ENCODE assay signal across 18 cellular contexts in genomic region chrX:130066975-130067615, GRCh38. TPM values are rescaled to one million over a fixed set of nuclear protein-coding genes. Genes with fewer than 3 reads are reported as not detected.
DNase-seq lines count a peak whose midpoint lies in the region; ATAC-seq, FAIRE-seq and TF ChIP-seq lines count a peak whose summit lies in the region.
"Had no signal": no experiment of that assay in that cellular context is flagged by ENCODE, and none has a peak within 500 bp of the region (broad histone marks: within the 10 kb centered on the region; RNA-seq: fewer than 3 reads in every experiment).

No MANE protein-coding gene starts in this region.

- no TSS peak for BruUV-seq in K562 (replicated peaks; lab: Mats Ljungman, UMichigan)

- H3K9ac ChIP-seq in K562 (ENCODE audit: insufficient read depth in 1 of 2, low read depth in 2 of 2, low read length in 2 of 2): no peak overlapping the region
- H3K9ac ChIP-seq: BLaER1 had no signal

- H3K27ac Mint-ChIP-seq in activated CD4-positive, alpha-beta T cell treated with anti-CD3 and anti-CD28 coated beads, Interleukin-2, amount 10 ng/mL, durations not matched to agents 7 days and 5 days: peak overlapping the region; percentile 64
- H3K27ac Mint-ChIP-seq: GM23338, HFFc6 had no signal

- CTCF ChIA-PET in activated CD4-positive, alpha-beta T cell treated with anti-CD3 and anti-CD28 coated beads, Interleukin-2, amount 10 ng/mL, durations not matched to agents 7 days and 5 days (lab: Charles Lee): interaction anchor here (0.8 to 4.5 kb wide), 4 partner anchors 14 to 466 kb away, joined by 3 to 29 read pairs (median 3); no protein-coding TSS in a partner anchor
- CTCF ChIA-PET in K562 (lab: Yijun Ruan, JAX; ENCODE audit: low intra/inter-chr PET ratio) (no interaction called here), GM10248 (lab: Yijun Ruan, JAX) (interaction anchor here (1.2 to 2.8 kb wide), 2 partner anchors 13 to 142 kb away, joined by 5 to 20 read pairs; no protein-coding TSS in a partner anchor)

- H3K4me2 ChIP-seq in K562 (ENCODE audit: insufficient read depth, low read length): no peak overlapping the region
- H3K4me2 ChIP-seq: GM23338 had no signal

- no peak for TF ChIP-seq EP300 in K562 (IDR thresholded peaks at IDR 0.05; ENCODE audit: low read length)

- TF ChIP-seq CTCF in K562 (IDR thresholded peaks at IDR 0.05 in 2 of 3, conservative IDR thresholded peaks at IDR 0.05 in 1 of 3; ENCODE audit: insufficient read depth in 2 of 3, low read depth in 1 of 3, low read length in 3 of 3): no peak
- TF ChIP-seq CTCF in GM10248 (IDR thresholded peaks at IDR 0.05; ENCODE audit: control extremely low read depth, extremely low read depth, low read depth, missing control alignments): no peak

- H3K27ac ChIP-seq in K562 (ENCODE audit: extremely low read depth, low read depth, low read length): no peak overlapping the region
- H3K27ac ChIP-seq: BLaER1 had no signal

- H3K27me3 ChIP-seq in K562 (ENCODE audit: control insufficient read depth in 2 of 2, insufficient read depth in 2 of 2, low read length in 2 of 2): no peaks in the 10 kb centered on the region

- no peaks in the 10 kb centered on the region for H3K9me1 ChIP-seq in K562 (ENCODE audit: control insufficient read depth, insufficient read depth, low read length)

- H3K27me3 Mint-ChIP-seq in activated CD4-positive, alpha-beta T cell treated with anti-CD3 and anti-CD28 coated beads, Interleukin-2, amount 10 ng/mL, durations not matched to agents 7 days and 5 days: no peaks in the 10 kb centered on the region
- H3K27me3 Mint-ChIP-seq: CD4-positive, alpha-beta memory T cell had no signal

- H3K4me1 Mint-ChIP-seq in activated CD4-positive, alpha-beta T cell treated with anti-CD3 and anti-CD28 coated beads, Interleukin-2, amount 10 ng/mL, durations not matched to agents 7 days and 5 days: no peaks in the 10 kb centered on the region

- DNase-seq in activated CD4-positive, alpha-beta T cell treated with anti-CD3 and anti-CD28 coated beads, Interleukin-2, amount 10 ng/mL, durations not matched to agents 7 days and 5 days: no peak
- DNase-seq in activated CD4-positive, alpha-beta T cell treated with anti-CD3 and anti-CD28 coated beads for 1 hour: no peak
- DNase-seq in K562 (ENCODE audit: extremely low read depth in 1 of 4, low spot score in 3 of 4): no peak
- no peak for DNase-seq in sciatic nerve (ENCODE audit: low spot score)
- DNase-seq in NCI-H2081 treated with DMSO at 0.1 percent for 48 hours (lab: John Stamatoyannopoulos, UW): no peak
- DNase-seq in activated naive CD4-positive, alpha-beta T cell treated with Interleukin-2 at 50 U/mL for 16 hours: no peak
- no peak for DNase-seq in GM10248 (ENCODE audit: extremely low spot score)
- DNase-seq: 8988T; CD4-positive, alpha-beta memory T cell; DMS153; DMS79; GDM1; HFFc6 had no signal

- no peak for TF ChIP-seq POLR2A in K562 (conservative IDR thresholded peaks at IDR 0.05)

- no peak for TF ChIP-seq RAD21 in K562 (CRISPR knock-in tag; conservative IDR thresholded peaks at IDR 0.05 in 1 of 2, IDR thresholded peaks at IDR 0.05 in 1 of 2)

- H3K36me3 ChIP-seq in K562 (ENCODE audit: control insufficient read depth, insufficient read depth, low read length): peaks cover 60% of the 10 kb centered on the region; the same call in 2 of the 3 replicates

- H3K4me3 ChIP-seq in K562: no peak overlapping the region
- H3K4me3 ChIP-seq: BLaER1, GM23338 had no signal

- no peak for ATAC-seq in K562
- peak; percentile 7 for ATAC-seq in sciatic nerve
- ATAC-seq: GM23338, HCT116 had no signal

- no peaks in the 10 kb centered on the region for H3K9me3 Mint-ChIP-seq in activated CD4-positive, alpha-beta T cell treated with anti-CD3 and anti-CD28 coated beads, Interleukin-2, amount 10 ng/mL, durations not matched to agents 7 days and 5 days
- H3K9me3 Mint-ChIP-seq: CD4-positive, alpha-beta memory T cell; GM23338; HFFc6 had no signal

- no peak for FAIRE-seq in K562 (lab: Jason Lieb, UNC)
- FAIRE-seq: H54, HTR-8/SVneo had no signal

- H2AFZ ChIP-seq in K562 (ENCODE audit: low read depth, low read length): no peak overlapping the region
- H2AFZ ChIP-seq: GM23338 had no signal

- H3K4me3 Mint-ChIP-seq in activated CD4-positive, alpha-beta T cell treated with anti-CD3 and anti-CD28 coated beads, Interleukin-2, amount 10 ng/mL, durations not matched to agents 7 days and 5 days: no peak overlapping the region
- H3K4me3 Mint-ChIP-seq: CD4-positive, alpha-beta memory T cell; GM23338; HFFc6 had no signal

- no peaks in the 10 kb centered on the region for H3K9me3 ChIP-seq in K562 (replicated peaks; ENCODE audit: control insufficient read depth, insufficient read depth, low read depth, low read length)
- H3K9me3 ChIP-seq: BLaER1 had no signal

- POLR2A ChIA-PET in activated CD4-positive, alpha-beta T cell treated with anti-CD3 and anti-CD28 coated beads, Interleukin-2, amount 10 ng/mL, durations not matched to agents 7 days and 5 days (lab: Charles Lee): no interaction called here
- POLR2A ChIA-PET in K562 (lab: Yijun Ruan, JAX) (no interaction called here), GM10248 (lab: Yijun Ruan, JAX) (no interaction called here)

- peaks cover 30% of the 10 kb centered on the region for H3K36me3 Mint-ChIP-seq in activated CD4-positive, alpha-beta T cell treated with anti-CD3 and anti-CD28 coated beads, Interleukin-2, amount 10 ng/mL, durations not matched to agents 7 days and 5 days (ENCODE audit: low read depth)

- no peaks in the 10 kb centered on the region for H3K79me2 ChIP-seq in K562 (ENCODE audit: control insufficient read depth, insufficient read depth, low read length)

- H4K20me1 ChIP-seq in K562 (replicated peaks; ENCODE audit: control insufficient read depth, insufficient read depth, low read length): 0 out of 2 replicates have a peak, but pooled peaks cover 6% of the 10 kb centered on the region

- intact Hi-C loops in K562 (cut with micrococcal nuclease) (no loop called here), sciatic nerve (cut with DNase I) (no loop called here)

- in situ Hi-C loops in K562 (cut with MboI): loop anchor here (10.0 kb wide), 2 partner anchors 142 to 462 kb away; no protein-coding TSS in a partner anchor

- WGBS in K562 (ENCODE audit: insufficient coverage, low coverage, missing lambda C conversion rate): 92% methylated on average over 8 of the region's 15 CpGs

- H3K4me1 ChIP-seq in K562 (replicated peaks in 1 of 2; ENCODE audit: control insufficient read depth in 2 of 2, insufficient read depth in 2 of 2, low read length in 2 of 2): peaks cover 6 to 14% of the 10 kb centered on the region in 2 experiments; a peak in 4 of 5 replicates

TF ChIP-seq in K562, 482 proteins besides CTCF, POLR2A, EP300 and RAD21:
- TF ChIP-seq LCOR (CRISPR knock-in tag; IDR thresholded peaks at IDR 0.05) (no peak), POLR2G (IDR thresholded peaks at IDR 0.05; ENCODE audit: low read depth, low read length) (peak; percentile 39; the same call in 1 of the 2 replicates)

RNA-seq across cellular contexts. Expression of gene ELF4, which starts 43.2 kb away (rescaled TPM):
- 10 to 100 TPM; 46.0 to 49.5 TPM for total RNA-seq in activated CD4-positive, alpha-beta T cell treated with anti-CD3 and anti-CD28 coated beads, Interleukin-2, amount 10 ng/mL, durations not matched to agents 7 days and 5 days
- 17.7 and 35.6 TPM in 2 replicates for total RNA-seq in K562 (2011; cell fraction: chromatin; rRNA removed; ENCODE audit: low replicate concordance)
- total RNA-seq in K562 (2011; cell fraction: nucleolus; rRNA removed): 19.2 and 22.7 TPM in 2 replicates
- 24.8 and 30.9 TPM in 2 replicates for total RNA-seq in K562 (2011; cell fraction: nucleoplasm; rRNA removed)
- total RNA-seq in K562 (2014; rRNA removed) (28.6 and 41.1 TPM in 2 replicates), K562 (2014; rRNA removed; fragmentation: Illumina TruSeq; extraction: Trizol) (17.6 and 18.3 TPM in 2 replicates), K562 (2015; rRNA removed; fragmentation: Illumina TruSeq; extraction: Trizol) (24.8 and 26.3 TPM in 2 replicates), K562 (2021) (43.9 and 47.7 TPM in 2 replicates), sciatic nerve (15.3 TPM)
- polyA plus RNA-seq in K562 (2011; rRNA removed) (29.2 and 33.4 TPM in 2 replicates), K562 (2014; fragmentation: Illumina TruSeq; extraction: Trizol) (50.7 and 55.8 TPM in 2 replicates), K562 (2014; fragmentation: Nextera tagmentation; extraction: Ambion mirVana) (1 to 10 TPM; 5.9 to 7.3 TPM), K562 (2014; rRNA removed) (25.2 and 28.4 TPM in 2 replicates)
- 39.7 and 49.3 TPM in 2 replicates for polyA plus RNA-seq in K562 (2011; cell fraction: cytosol; rRNA removed)
- polyA plus RNA-seq in K562 (2011; cell fraction: nucleus; rRNA removed): 24.3 and 33.0 TPM in 2 replicates
- polyA plus RNA-seq in K562 (2012): 38.6 and 52.6 TPM in 2 replicates
- polyA minus RNA-seq in K562 (2011; rRNA and poly(A)+ RNA removed): 35.0 and 38.5 TPM in 2 replicates
- polyA minus RNA-seq in K562 (2011; cell fraction: cytosol; rRNA and poly(A)+ RNA removed): 38.8 and 40.9 TPM in 2 replicates
- polyA minus RNA-seq in K562 (2011; cell fraction: nucleus; rRNA and poly(A)+ RNA removed): 8.9 and 10.8 TPM in 2 replicates
